Comparison of ENCODE assay signal across 1 cellular context in genomic region chr16:46621006-46621629, GRCh38.
TF ChIP-seq lines count a peak whose summit lies in the region.

TSS of gene SHCBP1 (minus strand) at chr16:46621379. CDS start at chr16:46621359, 20 bp downstream.

TF ChIP-seq in K562, 482 proteins besides CTCF, POLR2A, EP300 and RAD21 (continued from another document and continues in another):
- TF ChIP-seq FOXM1 (IDR thresholded peaks at IDR 0.05; ENCODE audit: low read depth), result peak; percentile 70
- TF ChIP-seq FOXM1 (CRISPR knock-in tag; IDR thresholded peaks at IDR 0.05; ENCODE audit: low read depth), result no peak
- no peak for TF ChIP-seq RUNX1 (IDR thresholded peaks at IDR 0.05; ENCODE audit: low read depth)
- TF ChIP-seq TAF7 (tag; IDR thresholded peaks at IDR 0.05), result peak; percentile 56
- no peak for TF ChIP-seq ZNF347 (CRISPR knock-in tag; IDR thresholded peaks at IDR 0.05; ENCODE audit: low read depth)
- TF ChIP-seq LCOR (CRISPR knock-in tag; IDR thresholded peaks at IDR 0.05), result 0 out of 2 replicates have a peak, but pooled peaks have one; percentile 19
- peak; percentile 52; the same call in 1 of the 2 replicates for TF ChIP-seq MXI1 (IDR thresholded peaks at IDR 0.05; ENCODE audit: low read depth, low read length)
- TF ChIP-seq E2F4 (CRISPR knock-in tag; IDR thresholded peaks at IDR 0.05; ENCODE audit: low read depth), result peak; percentile 98
- TF ChIP-seq E2F6 (IDR thresholded peaks at IDR 0.05; ENCODE audit: borderline replicate concordance in 1 of 2, extremely low read depth in 1 of 2, insufficient read depth in 1 of 2, insufficient read length in 1 of 2, low read depth in 1 of 2, low read length in 1 of 2, poor library complexity in 1 of 2, severe bottlenecking in 1 of 2), result peak; percentile 38 to 61
- no peak for TF ChIP-seq ATF2 (CRISPR knock-in tag; IDR thresholded peaks at IDR 0.05)
- no peak for TF ChIP-seq ZBTB8A (IDR thresholded peaks at IDR 0.05; ENCODE audit: partially characterized antibody)
- peak; percentile 23 for TF ChIP-seq CHD1 (IDR thresholded peaks at IDR 0.05; ENCODE audit: low read length)
- TF ChIP-seq RB1 (IDR thresholded peaks at IDR 0.05; ENCODE audit: low read depth), result peak; percentile 92
- TF ChIP-seq STAG1 (CRISPR knock-in tag; IDR thresholded peaks at IDR 0.05; ENCODE audit: borderline replicate concordance), result no peak
- TF ChIP-seq ATF7 (IDR thresholded peaks at IDR 0.05), result peak; percentile 65; the same call in 1 of the 2 replicates
- TF ChIP-seq THAP7 (CRISPR knock-in tag; IDR thresholded peaks at IDR 0.05), result no peak
- TF ChIP-seq PBX2 (CRISPR knock-in tag; IDR thresholded peaks at IDR 0.05; ENCODE audit: low read depth), result 0 out of 2 replicates have a peak, but pooled peaks have one; percentile 39
- TF ChIP-seq PBX2 (tag; conservative IDR thresholded peaks at IDR 0.05; ENCODE audit: low read depth), result no peak
- TF ChIP-seq RFX1 (IDR thresholded peaks at IDR 0.05), result peak; percentile 71
- peak; percentile 74 for TF ChIP-seq FOS (IDR thresholded peaks at IDR 0.05; ENCODE audit: extremely low read depth, insufficient read length)
- peak; percentile 33; the same call in 1 of the 2 replicates for TF ChIP-seq FOSL1 (tag; conservative IDR thresholded peaks at IDR 0.05)
- TF ChIP-seq ZNF75A (CRISPR knock-in tag; IDR thresholded peaks at IDR 0.05), result no peak
- TF ChIP-seq HDAC2 (IDR thresholded peaks at IDR 0.05), result 0 out of 2 replicates have a peak, but pooled peaks have one; percentile 58
- TF ChIP-seq HMG20A (CRISPR knock-in tag; conservative IDR thresholded peaks at IDR 0.05), result no peak
- peak; percentile 42; the same call in 1 of the 2 replicates for TF ChIP-seq MAX (CRISPR knock-in tag; IDR thresholded peaks at IDR 0.05)
- peak; percentile 93 for TF ChIP-seq EP400 (IDR thresholded peaks at IDR 0.05)
- TF ChIP-seq HDGF (IDR thresholded peaks at IDR 0.05), result no peak
- TF ChIP-seq L3MBTL2 (IDR thresholded peaks at IDR 0.05), result peak; percentile 58
- no peak for TF ChIP-seq FOXA1 (IDR thresholded peaks at IDR 0.05; ENCODE audit: borderline replicate concordance)
- no peak for TF ChIP-seq ZFP1 (CRISPR knock-in tag; IDR thresholded peaks at IDR 0.05)
- peak; percentile 89 for TF ChIP-seq GMEB1 (CRISPR knock-in tag; IDR thresholded peaks at IDR 0.05)
- TF ChIP-seq RBM22 (IDR thresholded peaks at IDR 0.05; ENCODE audit: low read depth, low read length, poor library complexity, severe bottlenecking), result peak; percentile 60
- TF ChIP-seq E2F8 (IDR thresholded peaks at IDR 0.05; ENCODE audit: low read depth, partially characterized antibody), result peak; percentile 57
- TF ChIP-seq ARID1B (IDR thresholded peaks at IDR 0.05), result no peak
- no peak for TF ChIP-seq NCOA4 (IDR thresholded peaks at IDR 0.05; ENCODE audit: partially characterized antibody)
- peak; percentile 81 to 98 (median 90) for TF ChIP-seq YY1 (IDR thresholded peaks at IDR 0.05; ENCODE audit: borderline replicate concordance in 1 of 3, control insufficient read depth in 1 of 3, extremely low read depth in 1 of 3, insufficient read depth in 3 of 3, insufficient read length in 1 of 3, insufficient replicate concordance in 2 of 3, low read depth in 1 of 3, low read length in 2 of 3)
- peak; percentile 94 for TF ChIP-seq MYBL2 (IDR thresholded peaks at IDR 0.05; ENCODE audit: low read depth)
- no peak for TF ChIP-seq MYBL2 (CRISPR knock-in tag; IDR thresholded peaks at IDR 0.05; ENCODE audit: borderline replicate concordance)
- TF ChIP-seq SMARCE1 (IDR thresholded peaks at IDR 0.05), result no peak
- peak; percentile 64 for TF ChIP-seq CCNT2 (IDR thresholded peaks at IDR 0.05; ENCODE audit: borderline replicate concordance, extremely low read depth, insufficient read length, low read depth, low read length)
- no peak for TF ChIP-seq FOXO4 (CRISPR knock-in tag; IDR thresholded peaks at IDR 0.05)
- no peak for TF ChIP-seq ZC3H8 (IDR thresholded peaks at IDR 0.05)
- peak; percentile 87 for TF ChIP-seq RBBP5 (IDR thresholded peaks at IDR 0.05; ENCODE audit: borderline replicate concordance, insufficient read depth, low read length, poor library complexity, severe bottlenecking)
- TF ChIP-seq PRDM10 (IDR thresholded peaks at IDR 0.05; ENCODE audit: partially characterized antibody), result peak; percentile 65
- no peak for TF ChIP-seq PTRF (tag; IDR thresholded peaks at IDR 0.05)
- no peak for TF ChIP-seq XRCC4 (IDR thresholded peaks at IDR 0.05; ENCODE audit: extremely low read depth, insufficient read depth, insufficient read length)
- no peak for TF ChIP-seq ZNF561 (CRISPR knock-in tag; conservative IDR thresholded peaks at IDR 0.05)
- peak; percentile 90 for TF ChIP-seq E2F3 (CRISPR knock-in tag; IDR thresholded peaks at IDR 0.05)
- TF ChIP-seq CHD4 (IDR thresholded peaks at IDR 0.05; ENCODE audit: insufficient read depth, insufficient replicate concordance, low read depth, low read length, poor library complexity, severe bottlenecking), result no peak
- no peak for TF ChIP-seq MAFK (IDR thresholded peaks at IDR 0.05; ENCODE audit: low read length)
